8 cellular contexts compared by ENCODE assay signal in genomic region chr3:42013652-42014442, GRCh38. TPM values are rescaled to one million over a fixed set of nuclear protein-coding genes. Genes with fewer than 3 reads are reported as not detected.
DNase-seq lines count a peak whose midpoint lies in the region; ATAC-seq and TF ChIP-seq lines count a peak whose summit lies in the region.

No MANE protein-coding gene starts in this region.

- no peaks in the 10 kb centered on the region for H3K9me3 ChIP-seq in lung (ENCODE audit: control insufficient read depth in 2 of 2, insufficient read depth in 1 of 2, low read length in 1 of 2)

- DNase-seq in NCI-H1417 (lab: John Stamatoyannopoulos, UW) (peak in 2 of 3 experiments; percentile 46 to 48), NCI-H1417 treated with DMSO at 0.1 percent for 48 hours (lab: John Stamatoyannopoulos, UW) (no peak), UCSD-AML1 (lab: John Stamatoyannopoulos, UW; ENCODE audit: unreplicated experiment) (peak; percentile 46), chondrocyte (ENCODE audit: low spot score) (no peak), lung (ENCODE audit: low spot score) (peak; percentile 30), Kasumi-1 (lab: John Stamatoyannopoulos, UW) (no peak)
- peak; percentile 52 for DNase-seq in stimulated activated naive CD8-positive, alpha-beta T cell treated with anti-CD3 and anti-CD28 coated beads, Interleukin-15, Interleukin-2, amounts not matched to agents 100 U/mL and 50 U/mL, for 24 hours

- H3K4me1 ChIP-seq in lung (ENCODE audit: control insufficient read depth in 2 of 2, insufficient read depth in 2 of 2, low read length in 2 of 2): peaks cover 4 to 12% of the 10 kb centered on the region in 2 donors

- 0 to 1% methylated on average over 73 to 110 of the region's 110 CpGs for WGBS in lung, 2 donors

- no peaks in the 10 kb centered on the region for H3K9me3 Mint-ChIP-seq in chondrocyte (ENCODE audit: low read depth)

- H3K36me3 ChIP-seq in lung (ENCODE audit: control insufficient read depth in 2 of 2, insufficient read depth in 2 of 2, low read length in 2 of 2): no peaks in the 10 kb centered on the region

- peaks cover 39% of the 10 kb centered on the region for H3K4me1 Mint-ChIP-seq in chondrocyte (ENCODE audit: low read depth)

- H3K4me3 Mint-ChIP-seq in chondrocyte (ENCODE audit: unreplicated experiment): peak overlapping the region; percentile 83

- H3K4me3 ChIP-seq in lung: peak overlapping the region; percentile 88

- H3K27ac Mint-ChIP-seq in chondrocyte (ENCODE audit: unreplicated experiment): peak overlapping the region; percentile 77

- no peaks in the 10 kb centered on the region for H3K27me3 ChIP-seq in lung (ENCODE audit: control insufficient read depth, insufficient read depth)

- peak; percentile 35 for TF ChIP-seq CTCF in chondrocyte (IDR thresholded peaks at IDR 0.05)
- TF ChIP-seq CTCF in lung (IDR thresholded peaks at IDR 0.05; ENCODE audit: control extremely low read depth, extremely low read depth): no peak

- no peaks in the 10 kb centered on the region for H3K36me3 Mint-ChIP-seq in chondrocyte (ENCODE audit: low read depth)

- peak; percentile 17 for ATAC-seq in HG03095 (IDR thresholded peaks at IDR 0.05; ENCODE audit: unreplicated experiment)
- no peak for ATAC-seq in lung (ENCODE audit: insufficient read depth, low FRiP score)
- ATAC-seq in stimulated activated naive CD8-positive, alpha-beta T cell treated with anti-CD3 and anti-CD28 coated beads, Interleukin-15, Interleukin-2, amounts not matched to agents 100 U/mL and 50 U/mL, for 24 hours: peak; percentile 8

- H3K27ac ChIP-seq in lung (ENCODE audit: low read depth in 1 of 2, low read length in 1 of 2): peak overlapping the region; percentile 93 to 99

- no peaks in the 10 kb centered on the region for H3K27me3 Mint-ChIP-seq in chondrocyte (ENCODE audit: low read depth)

RNA-seq across cellular contexts. Expression of gene ULK4, which starts 51.9 kb away (rescaled TPM):
- 9.1 to 12.6 TPM (median 9.2 TPM) in 3 replicates for total RNA-seq in chondrocyte
- total RNA-seq in lung: 10 to 100 TPM; 21.1 to 56.0 TPM
- polyA plus RNA-seq in lung: 1 to 10 TPM; 2.8 to 4.1 TPM

Comparison
In these comparisons a context has a peak if more than half of its experiments do, and no peak if none do; other contexts are left out.
1. DNase-seq: peak in NCI-H1417 (2 of 3), UCSD-AML1 (single experiment), lung (single experiment) and stimulated activated naive CD8-positive, alpha-beta T cell treated with anti-CD3 and anti-CD28 coated beads, Interleukin-15, Interleukin-2, amounts not matched to agents 100 U/mL and 50 U/mL, for 24 hours (single experiment); none in NCI-H1417 treated with DMSO at 0.1 percent for 48 hours (single experiment), chondrocyte (single experiment) and Kasumi-1 (0 of 2).